1 cellular context compared by ENCODE assay signal in genomic region chr17:61048398-61049106, GRCh38.
TF ChIP-seq lines count a peak whose summit lies in the region.

No MANE protein-coding gene starts in this region.

TF ChIP-seq in GM23338, 12 proteins besides CTCF, POLR2A, EP300 and RAD21 (continued from another document):
- no peak for TF ChIP-seq REST (IDR thresholded peaks at IDR 0.05; ENCODE audit: unreplicated experiment)
- TF ChIP-seq EZH2phosphoT487 (IDR thresholded peaks at IDR 0.05; ENCODE audit: unreplicated experiment), result no peak
- TF ChIP-seq STAT1 (IDR thresholded peaks at IDR 0.05; ENCODE audit: unreplicated experiment), result no peak
- no peak for TF ChIP-seq EZH2 (IDR thresholded peaks at IDR 0.05; ENCODE audit: low read depth, unreplicated experiment)
- no peak for TF ChIP-seq NANOG (IDR thresholded peaks at IDR 0.05; ENCODE audit: borderline replicate concordance)
